1 cellular context compared by ENCODE assay signal in genomic region chr2:231201475-231201814, GRCh38.
TF ChIP-seq lines count a peak whose summit lies in the region.

No MANE protein-coding gene starts in this region.

TF ChIP-seq in SK-N-SH, 30 proteins besides CTCF, POLR2A, EP300 and RAD21 (continued from another document):
- TF ChIP-seq FOSL2 (IDR thresholded peaks at IDR 0.05; ENCODE audit: borderline replicate concordance, low read depth) (no peak), USF1 (IDR thresholded peaks at IDR 0.05; ENCODE audit: borderline replicate concordance, low read depth) (no peak), TCF12 (IDR thresholded peaks at IDR 0.05) (no peak), FOXJ3 (CRISPR knock-in tag; IDR thresholded peaks at IDR 0.05) (no peak), MAX (IDR thresholded peaks at IDR 0.05; ENCODE audit: low read depth) (no peak), MEF2A (IDR thresholded peaks at IDR 0.05; ENCODE audit: borderline replicate concordance, low read depth) (no peak), SMC3 (IDR thresholded peaks at IDR 0.05; ENCODE audit: low read depth, low read length) (no peak)
